16 cellular contexts compared by ENCODE assay signal in the genomic region with DNA sequence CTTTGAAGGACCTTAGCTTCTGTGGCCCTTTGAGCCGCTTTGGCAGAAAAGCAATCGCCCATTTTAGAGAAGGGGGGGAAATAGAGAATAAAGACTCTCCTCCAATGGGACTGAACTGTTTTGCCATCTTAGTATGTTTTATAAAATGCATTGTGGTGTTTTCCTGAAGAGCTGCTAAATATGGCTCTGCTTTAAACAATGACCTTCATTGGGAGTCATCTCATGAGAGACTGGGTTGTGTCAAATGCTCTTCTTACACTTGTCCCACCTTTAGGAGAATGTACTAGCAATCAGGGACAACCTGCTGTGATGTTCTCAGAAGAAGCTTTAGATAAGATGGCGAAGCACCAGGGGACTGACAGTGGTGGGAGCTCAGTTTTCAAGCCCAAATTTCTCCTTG.
DNase-seq lines count a peak whose midpoint lies in the region; ATAC-seq and TF ChIP-seq lines count a peak whose summit lies in the region.
"Had no signal": no experiment of that assay in that cellular context is flagged by ENCODE, and none has a peak within 500 bp of the region (broad histone marks: within the 10 kb centered on the region; RNA-seq: fewer than 3 reads in every experiment).

No MANE protein-coding gene starts in this region.

- no peaks in the 10 kb centered on the region for H4K20me1 ChIP-seq in OCI-LY7 (ENCODE audit: insufficient read depth, low read length)
- H4K20me1 ChIP-seq: BLaER1 treated with 17β-estradiol and CSF1 and Interleukin-3, amounts not matched to agents 10 nM and 100 nM had no signal

- ATAC-seq in GM18498 (IDR thresholded peaks at IDR 0.05; ENCODE audit: unreplicated experiment) (peak; percentile 13), GM18520 (IDR thresholded peaks at IDR 0.05; ENCODE audit: unreplicated experiment) (no peak), sciatic nerve (no peak)
- ATAC-seq: Right ventricle myocardium inferior had no signal

- CTCF ChIA-PET in OCI-LY7 (lab: Charles Lee; ENCODE audit: unreplicated experiment), result no interaction called here

- H3K36me3 ChIP-seq in OCI-LY7 (ENCODE audit: insufficient read depth, low read length) (no peaks in the 10 kb centered on the region), parathyroid adenoma (ENCODE audit: control insufficient read depth, insufficient read depth, low read length) (no peaks in the 10 kb centered on the region)
- H3K36me3 ChIP-seq: BLaER1 treated with 17β-estradiol and CSF1 and Interleukin-3, amounts not matched to agents 10 nM and 100 nM; brain microvascular endothelial cell had no signal

- H3K9me3 ChIP-seq in OCI-LY7 (ENCODE audit: low read length), result no peaks in the 10 kb centered on the region
- no peaks in the 10 kb centered on the region for H3K9me3 ChIP-seq in parathyroid adenoma (ENCODE audit: control insufficient read depth, low read length)
- H3K9me3 ChIP-seq: BLaER1 treated with 17β-estradiol and CSF1 and Interleukin-3, amounts not matched to agents 10 nM and 100 nM had no signal

- H3K4me2 ChIP-seq in OCI-LY7 (ENCODE audit: low read length) (peak overlapping the region; percentile 46; the same call in 1 of the 2 replicates), parathyroid adenoma (ENCODE audit: low read length) (no peak overlapping the region)
- H3K4me2 ChIP-seq: BLaER1 treated with 17β-estradiol and CSF1 and Interleukin-3, amounts not matched to agents 10 nM and 100 nM had no signal

- H3K9me2 ChIP-seq in OCI-LY7 (ENCODE audit: insufficient read depth, low read length), result no peaks in the 10 kb centered on the region

- no TSS peak for BruUV-seq in OCI-LY7 (replicated peaks; lab: Mats Ljungman, UMichigan)

- no peak for DNase-seq in OCI-LY7 (ENCODE audit: low spot score)
- DNase-seq in globus pallidus (ENCODE audit: low spot score), result peak; percentile 45
- no peak for DNase-seq in AG20443 (ENCODE audit: low spot score)
- no peak for DNase-seq in activated naive CD4-positive, alpha-beta T cell (lab: John Stamatoyannopoulos, UW)
- DNase-seq in sciatic nerve (ENCODE audit: low spot score), result no peak
- DNase-seq: activated CD4-positive, alpha-beta memory T cell treated with anti-CD3 and anti-CD28 coated beads, Interleukin-2, amount 10 ng/mL, durations not matched to agents 7 days and 5 days; activated gamma-delta T cell; brain microvascular endothelial cell; foreskin melanocyte; NCI-H1694; T-helper 9 cell had no signal

- POLR2A ChIA-PET in OCI-LY7 (lab: Charles Lee), result interaction anchor here (0.5 to 0.6 kb wide), 2 partner anchors 26 to 1134 kb away, joined by 3 to 5 read pairs; no protein-coding TSS in a partner anchor

- H3K27me3 ChIP-seq in parathyroid adenoma (ENCODE audit: control insufficient read depth, insufficient read depth, low read length), result no peaks in the 10 kb centered on the region
- H3K27me3 ChIP-seq: BLaER1 treated with 17β-estradiol and CSF1 and Interleukin-3, amounts not matched to agents 10 nM and 100 nM; brain microvascular endothelial cell had no signal

- H3K4me1 ChIP-seq in OCI-LY7 (ENCODE audit: insufficient read depth, low read length, poor library complexity, severe bottlenecking) (no peaks in the 10 kb centered on the region), parathyroid adenoma (no peaks in the 10 kb centered on the region)
- H3K4me1 ChIP-seq: BLaER1 treated with 17β-estradiol and CSF1 and Interleukin-3, amounts not matched to agents 10 nM and 100 nM had no signal

- peak overlapping the region; percentile 49; the same call in 1 of the 2 replicates for H2AFZ ChIP-seq in OCI-LY7 (ENCODE audit: low read length)
- H2AFZ ChIP-seq in parathyroid adenoma, result no peak overlapping the region

- H3K79me2 ChIP-seq in OCI-LY7 (ENCODE audit: insufficient read depth, low read depth, low read length) (no peaks in the 10 kb centered on the region), parathyroid adenoma (no peaks in the 10 kb centered on the region)

- intact Hi-C loops in OCI-LY7 (cut with micrococcal nuclease; ENCODE audit: unreplicated experiment) (no loop called here), sciatic nerve (cut with DNase I) (no loop called here)

- H3K27ac ChIP-seq in OCI-LY7 (ENCODE audit: low read depth, low read length, poor library complexity, severe bottlenecking), result no peak overlapping the region
- no peak overlapping the region for H3K27ac ChIP-seq in parathyroid adenoma
- H3K27ac ChIP-seq: BLaER1 treated with 17β-estradiol and CSF1 and Interleukin-3, amounts not matched to agents 10 nM and 100 nM; brain microvascular endothelial cell had no signal

- H3K9ac ChIP-seq in parathyroid adenoma, result no peak overlapping the region
- H3K9ac ChIP-seq: BLaER1 treated with 17β-estradiol and CSF1 and Interleukin-3, amounts not matched to agents 10 nM and 100 nM had no signal

- no peak overlapping the region for H3K4me3 ChIP-seq in OCI-LY7 (ENCODE audit: low read depth, low read length, poor library complexity, severe bottlenecking)
- H3K4me3 ChIP-seq in parathyroid adenoma (ENCODE audit: low read depth, low read length), result peak overlapping the region; percentile 47
- H3K4me3 ChIP-seq: BLaER1 treated with 17β-estradiol and CSF1 and Interleukin-3, amounts not matched to agents 10 nM and 100 nM had no signal

- no peak for TF ChIP-seq CTCF in OCI-LY7 (conservative IDR thresholded peaks at IDR 0.05; ENCODE audit: low read length)
- TF ChIP-seq CTCF in parathyroid adenoma (IDR thresholded peaks at IDR 0.05), result no peak
